ENCODE assay signal across 1 cellular context in genomic region chr1:59043796-59044195, GRCh38.
TF ChIP-seq lines count a peak whose summit lies in the region.

No MANE protein-coding gene starts in this region.

TF ChIP-seq in HepG2, 621 proteins besides CTCF, POLR2A, EP300 and RAD21 (continued from another document and continues in another):
- TF ChIP-seq ZNF609 (CRISPR knock-in tag; IDR thresholded peaks at IDR 0.05; ENCODE audit: borderline replicate concordance) (peak; percentile 90), ZNF557 (CRISPR knock-in tag; IDR thresholded peaks at IDR 0.05) (0 out of 2 replicates have a peak, but pooled peaks have one; percentile 83), ZNF333 (CRISPR knock-in tag; IDR thresholded peaks at IDR 0.05; ENCODE audit: borderline replicate concordance) (no peak), FOXA1 (IDR thresholded peaks at IDR 0.05) (no peak), FOXA1 (CRISPR knock-in tag; IDR thresholded peaks at IDR 0.05) (no peak), FLYWCH1 (CRISPR knock-in tag; IDR thresholded peaks at IDR 0.05) (no peak), DRAP1 (CRISPR knock-in tag; IDR thresholded peaks at IDR 0.05) (no peak), USF2 (IDR thresholded peaks at IDR 0.05; ENCODE audit: low read depth, low read length) (no peak), USF2 (CRISPR knock-in tag; IDR thresholded peaks at IDR 0.05; ENCODE audit: borderline replicate concordance) (no peak), ZBTB7B (CRISPR knock-in tag; IDR thresholded peaks at IDR 0.05) (no peak; the same call in 1 of the 2 replicates), ARHGAP35 (CRISPR knock-in tag; IDR thresholded peaks at IDR 0.05; ENCODE audit: borderline replicate concordance) (no peak), ZNF773 (CRISPR knock-in tag; IDR thresholded peaks at IDR 0.05; ENCODE audit: borderline replicate concordance) (no peak), GLMP (CRISPR knock-in tag; IDR thresholded peaks at IDR 0.05; ENCODE audit: borderline replicate concordance) (no peak), BCL3 (CRISPR knock-in tag; IDR thresholded peaks at IDR 0.05) (no peak), HINFP (CRISPR knock-in tag; IDR thresholded peaks at IDR 0.05; ENCODE audit: low read depth) (0 out of 2 replicates have a peak, but pooled peaks have one; percentile 41), TCF7L2 (IDR thresholded peaks at IDR 0.05; ENCODE audit: low read depth, low read length) (no peak), ZNF800 (CRISPR knock-in tag; IDR thresholded peaks at IDR 0.05) (no peak), ZFYVE20 (CRISPR knock-in tag; IDR thresholded peaks at IDR 0.05; ENCODE audit: borderline replicate concordance, low read depth) (no peak), ZNF326 (CRISPR knock-in tag; IDR thresholded peaks at IDR 0.05; ENCODE audit: borderline replicate concordance) (no peak), KAT7 (CRISPR knock-in tag; IDR thresholded peaks at IDR 0.05; ENCODE audit: borderline replicate concordance) (no peak), MATR3 (CRISPR knock-in tag; IDR thresholded peaks at IDR 0.05) (no peak), PBX2 (CRISPR knock-in tag; IDR thresholded peaks at IDR 0.05) (no peak), MAFK (conservative IDR thresholded peaks at IDR 0.05 in 1 of 2, IDR thresholded peaks at IDR 0.05 in 1 of 2; ENCODE audit: low read length in 2 of 2) (no peak), NR0B2 (CRISPR knock-in tag; IDR thresholded peaks at IDR 0.05) (no peak), ZNF772 (CRISPR knock-in tag; IDR thresholded peaks at IDR 0.05) (peak; percentile 49; the same call in 1 of the 2 replicates), JUND (CRISPR knock-in tag; IDR thresholded peaks at IDR 0.05) (peak; percentile 75), NFYC (CRISPR knock-in tag; IDR thresholded peaks at IDR 0.05) (no peak), GABPA (IDR thresholded peaks at IDR 0.05; ENCODE audit: low read depth, low read length) (no peak), GABPA (CRISPR knock-in tag; IDR thresholded peaks at IDR 0.05; ENCODE audit: low read depth) (no peak; the same call in 1 of the 2 replicates), YY1 (IDR thresholded peaks at IDR 0.05; ENCODE audit: insufficient read depth, insufficient replicate concordance, low read depth, low read length) (no peak), ATF1 (CRISPR knock-in tag; IDR thresholded peaks at IDR 0.05) (0 out of 2 replicates have a peak, but pooled peaks have one; percentile 32), GTF2F1 (IDR thresholded peaks at IDR 0.05; ENCODE audit: low read length) (no peak), SIX1 (CRISPR knock-in tag; IDR thresholded peaks at IDR 0.05; ENCODE audit: borderline replicate concordance) (no peak), ZSCAN21 (CRISPR knock-in tag; IDR thresholded peaks at IDR 0.05; ENCODE audit: borderline replicate concordance) (no peak; the same call in 1 of the 2 replicates), ZNF34 (CRISPR knock-in tag; IDR thresholded peaks at IDR 0.05; ENCODE audit: borderline replicate concordance) (no peak), IRF9 (CRISPR knock-in tag; IDR thresholded peaks at IDR 0.05; ENCODE audit: borderline replicate concordance) (peak; percentile 65; the same call in 1 of the 2 replicates), JARID2 (CRISPR knock-in tag; IDR thresholded peaks at IDR 0.05; ENCODE audit: insufficient replicate concordance) (no peak), ZBTB26 (CRISPR knock-in tag; IDR thresholded peaks at IDR 0.05; ENCODE audit: borderline replicate concordance) (no peak), GMEB1 (CRISPR knock-in tag; IDR thresholded peaks at IDR 0.05; ENCODE audit: borderline replicate concordance) (no peak), ZNF879 (CRISPR knock-in tag; IDR thresholded peaks at IDR 0.05) (no peak), ELF3 (CRISPR knock-in tag; IDR thresholded peaks at IDR 0.05) (peak; percentile 92), ZMYM3 (CRISPR knock-in tag; IDR thresholded peaks at IDR 0.05) (peak; percentile 77), ASH2L (IDR thresholded peaks at IDR 0.05; ENCODE audit: insufficient read length, low read depth, low read length) (no peak), ZC3H4 (CRISPR knock-in tag; IDR thresholded peaks at IDR 0.05; ENCODE audit: borderline replicate concordance) (no peak)
